ENCODE assay signal across 19 cellular contexts in genomic region chr6:70241031-70241430, GRCh38.
DNase-seq lines count a peak whose midpoint lies in the region; ATAC-seq and TF ChIP-seq lines count a peak whose summit lies in the region.
"Had no signal": no experiment of that assay in that cellular context is flagged by ENCODE, and none has a peak within 500 bp of the region (broad histone marks: within the 10 kb centered on the region; RNA-seq: fewer than 3 reads in every experiment).

No MANE protein-coding gene starts in this region.

- intact Hi-C loops in left colon (cut with DNase I, micrococcal nuclease): no loop called here
- intact Hi-C loops in transverse colon (cut with DNase I; ENCODE audit: low total_unique reads): no loop called here

- peak; percentile 4 for DNase-seq in NCI-H2227 (lab: John Stamatoyannopoulos, UW; ENCODE audit: unreplicated experiment)
- no peak for DNase-seq in NCI-H2227 treated with DMSO at 0.1 percent for 48 hours (lab: John Stamatoyannopoulos, UW)
- peak; percentile 23 for DNase-seq in NCI-H446 treated with DMSO at 0.1 percent for 48 hours (lab: John Stamatoyannopoulos, UW)
- peak; percentile 33 to 34 for DNase-seq in left colon
- peak; percentile 16 for DNase-seq in transverse colon
- DNase-seq: C1 segment of cervical spinal cord, DMS 273 treated with DMSO at 0.1 percent for 48 hours, MG63, NCI-H1105, NCI-H1694 treated with DMSO at 0.1 percent for 48 hours, NCI-H2171, NCI-H82, SW 1271 had no signal

- H3K9me3 ChIP-seq in transverse colon: no peaks in the 10 kb centered on the region
- H3K9me3 ChIP-seq: MG63 had no signal

- in situ Hi-C loops in transverse colon (cut with MboI; ENCODE audit: low pct_ligation_motif_present in 1 of 4, low pct_unique_long_range_greater_than_20kb in 1 of 4, low sequenced_read_pairs in 3 of 4): no loop called here

- 19 to 32% methylated on average over 3 of the region's 3 CpGs for WGBS in transverse colon (ENCODE audit: low coverage in 1 of 2), 2 donors

- no peak for TF ChIP-seq POLR2A in transverse colon (IDR thresholded peaks at IDR 0.05)

- H3K4me3 ChIP-seq in transverse colon: peak overlapping the region in 1 of 4 donors; percentile 26
- H3K4me3 ChIP-seq: GM12878, GM23338, MG63 had no signal

- no peak for TF ChIP-seq CTCF in transverse colon (IDR thresholded peaks at IDR 0.05)

- H3K27me3 ChIP-seq in transverse colon: no peaks in the 10 kb centered on the region

- no peaks in the 10 kb centered on the region for H3K36me3 ChIP-seq in transverse colon
- H3K36me3 ChIP-seq: MG63 had no signal

- no peak for TF ChIP-seq EP300 in transverse colon (IDR thresholded peaks at IDR 0.05; ENCODE audit: low read depth)

- peak; percentile 77 for ATAC-seq in left colon
- no peak for ATAC-seq in GM21381 (IDR thresholded peaks at IDR 0.05; ENCODE audit: unreplicated experiment)
- no peak for ATAC-seq in GM21526 (IDR thresholded peaks at IDR 0.05; ENCODE audit: low FRiP score, unreplicated experiment)
- ATAC-seq in HG03521 (IDR thresholded peaks at IDR 0.05; ENCODE audit: unreplicated experiment): no peak
- ATAC-seq: GM12878, GM23338 had no signal

- peak overlapping the region in 3 of 4 donors; percentile 68 to 85 (median 74) for H3K27ac ChIP-seq in transverse colon
- H3K27ac ChIP-seq: KMS-11 had no signal

- H3K4me1 ChIP-seq in transverse colon: peaks cover 0 to 21% (median 9%) of the 10 kb centered on the region in 4 donors
